Comparison of ENCODE assay signal across 8 cellular contexts in genomic region chr9:34458013-34458966, GRCh38. TPM values are rescaled to one million over a fixed set of nuclear protein-coding genes. Genes with fewer than 3 reads are reported as not detected.
DNase-seq lines count a peak whose midpoint lies in the region; ATAC-seq and TF ChIP-seq lines count a peak whose summit lies in the region.

Gene DNAI1, plus strand, starts transcription at chr9:34458805. Its CDS starts 201 bp downstream, at chr9:34459006.
Gene FAM219A, minus strand, starts transcription at chr9:34458570. Its CDS starts 307 bp downstream, at chr9:34458263.

- peaks cover 43% of the 10 kb centered on the region for H3K4me1 Mint-ChIP-seq in activated T-helper 2 cell treated with anti-CD3 and anti-CD28 coated beads, Interferon-gamma antibody, Interleukin-2, Interleukin-4, amounts not matched to agents 10 μg/mL and 5 μg/mL and 100 μg/mL, durations not matched to agents 14 hours and 24 hours and 36 hours (ENCODE audit: low read depth)
- peaks cover 28 to 46% (median 38%) of the 10 kb centered on the region in 7 donors for H3K4me1 Mint-ChIP-seq in naive thymus-derived CD4-positive, alpha-beta T cell
- peaks cover 35% of the 10 kb centered on the region for H3K4me1 Mint-ChIP-seq in stimulated activated memory B cell treated with anti-CD40 and anti-IgM and Interleukin-4, amounts not matched to agents 10 μg/mL and 1 μg/mL and 100 μg/mL, for 72 hours

- TF ChIP-seq CTCF in LNCaP clone FGC (IDR thresholded peaks at IDR 0.05; ENCODE audit: control insufficient read depth, extremely low read depth, insufficient read depth) (no peak), fibroblast of lung (conservative IDR thresholded peaks at IDR 0.05 in 1 of 2, IDR thresholded peaks at IDR 0.05 in 1 of 2; ENCODE audit: low read depth in 1 of 2, low read length in 2 of 2) (no peak)

- peaks cover 2% of the 10 kb centered on the region for H4K20me1 ChIP-seq in fibroblast of lung (ENCODE audit: control insufficient read depth, extremely low read depth, insufficient read depth, low read length)

- H3K9ac ChIP-seq in fibroblast of lung (ENCODE audit: insufficient read depth, low read length) = peak within 1 kb of the TSS; percentile 81

- no peaks in the 10 kb centered on the region for H3K36me3 ChIP-seq in fibroblast of lung (ENCODE audit: control insufficient read depth, insufficient read depth, low read length)
- no peaks in the 10 kb centered on the region for H3K36me3 ChIP-seq in naive thymus-derived CD4-positive, alpha-beta T cell (ENCODE audit: control insufficient read depth in 2 of 3, insufficient read depth in 3 of 3, low read length in 3 of 3)

- H3K9me3 ChIP-seq in fibroblast of lung (ENCODE audit: control insufficient read depth, insufficient read depth, low read depth, low read length) = no peaks in the 10 kb centered on the region
- H3K9me3 ChIP-seq in naive thymus-derived CD4-positive, alpha-beta T cell (ENCODE audit: control insufficient read depth in 2 of 3, low read length in 3 of 3) = no peaks in the 10 kb centered on the region

- H3K4me1 ChIP-seq in fibroblast of lung (ENCODE audit: control insufficient read depth, extremely low read depth, insufficient read depth, low read length) = peaks cover 7% of the 10 kb centered on the region
- peaks cover 13 to 16% of the 10 kb centered on the region in 2 donors for H3K4me1 ChIP-seq in naive thymus-derived CD4-positive, alpha-beta T cell (ENCODE audit: control insufficient read depth in 2 of 2, insufficient read depth in 2 of 2, low read length in 2 of 2)

- peak within 1 kb of the TSS; percentile 82 for H2AFZ ChIP-seq in fibroblast of lung (ENCODE audit: low read length)

- H3K27ac ChIP-seq in fibroblast of lung (ENCODE audit: insufficient read depth, low read length) = peak within 1 kb of the TSS; percentile 88
- H3K27ac ChIP-seq in naive thymus-derived CD4-positive, alpha-beta T cell (ENCODE audit: low read depth, low read length) = peak within 1 kb of the TSS; percentile 41

- peak; percentile 98 for ATAC-seq in naive thymus-derived CD4-positive, alpha-beta T cell
- peak; percentile 98 for ATAC-seq in stimulated activated memory B cell treated with anti-CD40 and anti-IgM and Interleukin-4, amounts not matched to agents 10 μg/mL and 1 μg/mL and 100 μg/mL, for 72 hours

- CTCF ChIA-PET in naive thymus-derived CD4-positive, alpha-beta T cell (lab: Charles Lee) = no interaction called here

- H3K4me3 Mint-ChIP-seq in activated T-helper 2 cell treated with anti-CD3 and anti-CD28 coated beads, Interferon-gamma antibody, Interleukin-2, Interleukin-4, amounts not matched to agents 10 μg/mL and 5 μg/mL and 100 μg/mL, durations not matched to agents 14 hours and 24 hours and 36 hours (ENCODE audit: low read depth) = peak within 1 kb of the TSS; percentile 88
- peak within 1 kb of the TSS; percentile 86 to 93 (median 92) for H3K4me3 Mint-ChIP-seq in naive thymus-derived CD4-positive, alpha-beta T cell
- peak within 1 kb of the TSS; percentile 87 for H3K4me3 Mint-ChIP-seq in stimulated activated memory B cell treated with anti-CD40 and anti-IgM and Interleukin-4, amounts not matched to agents 10 μg/mL and 1 μg/mL and 100 μg/mL, for 72 hours

- peaks cover 5% of the 10 kb centered on the region for H3K27me3 ChIP-seq in fibroblast of lung (ENCODE audit: control insufficient read depth, insufficient read depth, low read length)
- no peaks in the 10 kb centered on the region for H3K27me3 ChIP-seq in naive thymus-derived CD4-positive, alpha-beta T cell (ENCODE audit: control insufficient read depth in 2 of 2, insufficient read depth in 2 of 2, low read length in 2 of 2)

- intact Hi-C loops in activated T-helper 2 cell treated with anti-CD3 and anti-CD28 coated beads, Interferon-gamma antibody, Interleukin-2, Interleukin-4, amounts not matched to agents 10 μg/mL and 5 μg/mL and 100 μg/mL, durations not matched to agents 14 hours and 24 hours and 36 hours (cut with micrococcal nuclease) = loop anchor here (1.0 to 10.0 kb wide), 6 partner anchors 154 to 1163 kb away; partner anchors contain the start of genes ATOSB, DCAF12, DNAJB5 and NFX1
- intact Hi-C loops in naive thymus-derived CD4-positive, alpha-beta T cell (cut with micrococcal nuclease) = loop anchor here (1.0 to 10.0 kb wide), 19 partner anchors 21 to 1906 kb away; partner anchors contain the start of genes KIF24 (in 2 of the 2), NUDT2 (in 2 of the 2), RPP25L (in 2 of the 2) and SIGMAR1 (in 2 of the 2)

- POLR2A ChIA-PET in naive thymus-derived CD4-positive, alpha-beta T cell (lab: Charles Lee) = interaction anchor here (0.6 to 0.9 kb wide), 2 partner anchors 78 to 154 kb away, joined by 3 read pairs; no protein-coding TSS in a partner anchor

- H3K79me2 ChIP-seq in fibroblast of lung (ENCODE audit: control insufficient read depth, insufficient read depth, low read length) = peaks cover 15% of the 10 kb centered on the region

- peak within 1 kb of the TSS; percentile 60 for H3K27ac Mint-ChIP-seq in activated T-helper 2 cell treated with anti-CD3 and anti-CD28 coated beads, Interferon-gamma antibody, Interleukin-2, Interleukin-4, amounts not matched to agents 10 μg/mL and 5 μg/mL and 100 μg/mL, durations not matched to agents 14 hours and 24 hours and 36 hours
- H3K27ac Mint-ChIP-seq in naive thymus-derived CD4-positive, alpha-beta T cell = peak within 1 kb of the TSS; percentile 57 to 93 (median 82)
- peak within 1 kb of the TSS; percentile 68 for H3K27ac Mint-ChIP-seq in stimulated activated memory B cell treated with anti-CD40 and anti-IgM and Interleukin-4, amounts not matched to agents 10 μg/mL and 1 μg/mL and 100 μg/mL, for 72 hours

- H3K9me3 Mint-ChIP-seq in activated T-helper 2 cell treated with anti-CD3 and anti-CD28 coated beads, Interferon-gamma antibody, Interleukin-2, Interleukin-4, amounts not matched to agents 10 μg/mL and 5 μg/mL and 100 μg/mL, durations not matched to agents 14 hours and 24 hours and 36 hours = no peaks in the 10 kb centered on the region
- H3K9me3 Mint-ChIP-seq in naive thymus-derived CD4-positive, alpha-beta T cell = peaks cover 0 to 1% (median 0%) of the 10 kb centered on the region in 11 donors
- no peaks in the 10 kb centered on the region for H3K9me3 Mint-ChIP-seq in stimulated activated memory B cell treated with anti-CD40 and anti-IgM and Interleukin-4, amounts not matched to agents 10 μg/mL and 1 μg/mL and 100 μg/mL, for 72 hours

- DNase-seq in EL (peak; percentile 99), H4 (ENCODE audit: low spot score) (peak; percentile 98), LNCaP clone FGC (ENCODE audit: low read depth) (peak; percentile 95), RPMI8226 (peak; percentile 98), fibroblast of lung (ENCODE audit: low read depth in 2 of 2) (peak; percentile 97 to 98)
- DNase-seq in activated T-helper 2 cell treated with anti-CD3 and anti-CD28 coated beads, Interferon-gamma antibody, Interleukin-2, Interleukin-4, amounts not matched to agents 10 μg/mL and 5 μg/mL and 100 μg/mL, durations not matched to agents 14 hours and 24 hours and 36 hours (ENCODE audit: low spot score) = peak; percentile 99
- peak; percentile 97 to 100 (median 99) for DNase-seq in naive thymus-derived CD4-positive, alpha-beta T cell

- no peaks in the 10 kb centered on the region for H3K36me3 Mint-ChIP-seq in activated T-helper 2 cell treated with anti-CD3 and anti-CD28 coated beads, Interferon-gamma antibody, Interleukin-2, Interleukin-4, amounts not matched to agents 10 μg/mL and 5 μg/mL and 100 μg/mL, durations not matched to agents 14 hours and 24 hours and 36 hours (ENCODE audit: low read depth)
- H3K36me3 Mint-ChIP-seq in naive thymus-derived CD4-positive, alpha-beta T cell = no peaks in the 10 kb centered on the region
- H3K36me3 Mint-ChIP-seq in stimulated activated memory B cell treated with anti-CD40 and anti-IgM and Interleukin-4, amounts not matched to agents 10 μg/mL and 1 μg/mL and 100 μg/mL, for 72 hours = peaks cover 1% of the 10 kb centered on the region

- H3K4me3 ChIP-seq in LNCaP clone FGC (ENCODE audit: low read depth, low read length) (peak within 1 kb of the TSS; percentile 88), fibroblast of lung (replicated peaks in 1 of 4; ENCODE audit: control extremely low read depth in 1 of 4, insufficient read depth in 1 of 4, low read depth in 3 of 4, low read length in 4 of 4) (peak within 1 kb of the TSS; percentile 76 to 90 (median 80))
- peak within 1 kb of the TSS; percentile 68 for H3K4me3 ChIP-seq in naive thymus-derived CD4-positive, alpha-beta T cell (ENCODE audit: low read length)

- H3K27me3 Mint-ChIP-seq in activated T-helper 2 cell treated with anti-CD3 and anti-CD28 coated beads, Interferon-gamma antibody, Interleukin-2, Interleukin-4, amounts not matched to agents 10 μg/mL and 5 μg/mL and 100 μg/mL, durations not matched to agents 14 hours and 24 hours and 36 hours (ENCODE audit: low read depth) = peaks cover 17% of the 10 kb centered on the region
- peaks cover 0 to 23% (median 6%) of the 10 kb centered on the region in 5 donors for H3K27me3 Mint-ChIP-seq in naive thymus-derived CD4-positive, alpha-beta T cell
- peaks cover 9% of the 10 kb centered on the region for H3K27me3 Mint-ChIP-seq in stimulated activated memory B cell treated with anti-CD40 and anti-IgM and Interleukin-4, amounts not matched to agents 10 μg/mL and 1 μg/mL and 100 μg/mL, for 72 hours

- H3K4me2 ChIP-seq in fibroblast of lung (ENCODE audit: extremely low read depth, insufficient read depth, low read length) = peak within 1 kb of the TSS; percentile 91

RNA-seq across cellular contexts. Expression of gene DNAI1, which starts in this region (rescaled TPM):
- total RNA-seq in H4 (2014; rRNA removed; shearing (Covaris generic)) = 0.04 and 0.27 TPM in 2 replicates
- total RNA-seq in activated T-helper 2 cell treated with anti-CD3 and anti-CD28 coated beads, Interferon-gamma antibody, Interleukin-2, Interleukin-4, amounts not matched to agents 10 μg/mL and 5 μg/mL and 100 μg/mL, durations not matched to agents 14 hours and 24 hours and 36 hours = not detected in 2 replicates
- total RNA-seq in fibroblast of lung = not detected in 2 replicates
- polyA plus RNA-seq in fibroblast of lung = not detected in 2 replicates
- not detected in 2 replicates for polyA plus RNA-seq in fibroblast of lung (2012)
- polyA minus RNA-seq in fibroblast of lung (ENCODE audit: low replicate concordance) = not detected in 2 replicates
- not detected for total RNA-seq in naive thymus-derived CD4-positive, alpha-beta T cell
- not detected for polyA plus RNA-seq in naive thymus-derived CD4-positive, alpha-beta T cell

RNA-seq across cellular contexts. Expression of gene FAM219A, which starts in this region (rescaled TPM):
- 13.6 and 17.9 TPM in 2 replicates for total RNA-seq in H4 (2014; rRNA removed; shearing (Covaris generic))
- total RNA-seq in activated T-helper 2 cell treated with anti-CD3 and anti-CD28 coated beads, Interferon-gamma antibody, Interleukin-2, Interleukin-4, amounts not matched to agents 10 μg/mL and 5 μg/mL and 100 μg/mL, durations not matched to agents 14 hours and 24 hours and 36 hours = 17.3 and 19.7 TPM in 2 replicates
- 3.3 and 5.3 TPM in 2 replicates for total RNA-seq in fibroblast of lung
- polyA plus RNA-seq in fibroblast of lung = 7.3 and 8.8 TPM in 2 replicates
- 9.4 and 10.5 TPM in 2 replicates for polyA plus RNA-seq in fibroblast of lung (2012)
- polyA minus RNA-seq in fibroblast of lung (ENCODE audit: low replicate concordance) = 16.8 and 19.6 TPM in 2 replicates
- 10 to 100 TPM; 12.3 to 14.6 (median 13.4) TPM for total RNA-seq in naive thymus-derived CD4-positive, alpha-beta T cell
- polyA plus RNA-seq in naive thymus-derived CD4-positive, alpha-beta T cell = 1 to 10 TPM in 1 of 2 donors, under 1 TPM in 1; 0.67 to 1.3 TPM

Comparison
In these comparisons a context has a peak if more than half of its experiments do, and no peak if none do; other contexts are left out.
1. Peak in every context shown above with its lines: DNase-seq, ATAC-seq, H3K4me3 ChIP-seq and H3K27ac ChIP-seq.